ENCODE assay signal across 14 cellular contexts in the genomic region with DNA sequence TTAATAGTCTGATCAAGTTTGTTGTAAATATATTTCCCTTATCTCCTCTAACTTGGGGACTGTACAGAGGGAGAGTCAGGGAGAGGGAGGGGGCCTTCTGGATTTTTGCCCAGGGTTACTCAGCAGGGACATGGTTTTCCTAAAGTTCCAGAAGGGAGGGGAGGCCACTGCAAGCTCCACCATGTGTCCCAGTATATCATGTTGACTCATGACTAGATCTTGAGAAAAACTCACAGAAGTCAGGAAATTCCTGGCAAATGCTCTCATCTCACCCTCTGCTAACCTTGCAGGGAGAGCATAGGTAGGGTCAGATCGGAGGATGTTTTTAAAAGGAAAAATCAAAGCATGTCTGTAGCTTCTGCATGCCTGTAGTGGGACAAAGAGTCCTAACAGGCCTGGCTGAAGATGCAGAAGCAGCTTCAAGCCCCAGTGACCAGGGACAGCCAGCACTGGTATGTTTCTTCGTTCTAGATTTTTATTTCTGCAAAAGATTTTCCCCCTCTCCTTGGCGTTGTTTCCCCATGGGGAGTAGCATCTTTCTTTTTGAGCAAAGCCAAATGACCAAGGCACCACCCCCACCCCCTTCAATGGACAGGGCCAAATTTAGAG.
DNase-seq lines count a peak whose midpoint lies in the region; ATAC-seq, FAIRE-seq and TF ChIP-seq lines count a peak whose summit lies in the region.
"Had no signal": no experiment of that assay in that cellular context is flagged by ENCODE, and none has a peak within 500 bp of the region (broad histone marks: within the 10 kb centered on the region; RNA-seq: fewer than 3 reads in every experiment).

No MANE protein-coding gene starts in this region.

- ATAC-seq in A549, result peak; percentile 73 to 89; a peak in 5 of 6 replicates
- no peak for ATAC-seq in GM19328 (IDR thresholded peaks at IDR 0.05; ENCODE audit: unreplicated experiment)
- ATAC-seq: stimulated activated memory B cell treated with anti-CD40 and anti-IgM and Interleukin-4, amounts not matched to agents 10 μg/mL and 1 μg/mL and 100 μg/mL, for 72 hours had no signal

- in situ Hi-C loops in astrocyte of the cerebellum (cut with HindIII; ENCODE audit: low sequenced_read_pairs), result no loop called here

- H3K36me3 Mint-ChIP-seq in activated CD4-positive, alpha-beta T cell treated with anti-CD3 and anti-CD28 coated beads, Interleukin-2, amount 10 ng/mL, durations not matched to agents 24 days and 14 days (ENCODE audit: low read depth), result no peaks in the 10 kb centered on the region
- H3K36me3 Mint-ChIP-seq: neural progenitor cell; stimulated activated memory B cell treated with anti-CD40 and anti-IgM and Interleukin-4, amounts not matched to agents 10 μg/mL and 1 μg/mL and 100 μg/mL, for 72 hours had no signal

- H3K4me3 ChIP-seq in A549 (no peak overlapping the region), astrocyte of the cerebellum (ENCODE audit: low read depth, low read length) (no peak overlapping the region)
- H3K4me3 ChIP-seq: neural progenitor cell had no signal

- CTCF ChIA-PET in A549 (lab: Yijun Ruan, JAX), result interaction anchor here (0.6 to 1.2 kb wide), 5 partner anchors 9 to 232 kb away, joined by 3 to 4 read pairs (median 3); no protein-coding TSS in a partner anchor

- no peak overlapping the region for H3K27ac Mint-ChIP-seq in activated CD4-positive, alpha-beta T cell treated with anti-CD3 and anti-CD28 coated beads, Interleukin-2, amount 10 ng/mL, durations not matched to agents 24 days and 14 days
- H3K27ac Mint-ChIP-seq: immature natural killer cell; neural progenitor cell; stimulated activated memory B cell treated with anti-CD40 and anti-IgM and Interleukin-4, amounts not matched to agents 10 μg/mL and 1 μg/mL and 100 μg/mL, for 72 hours had no signal

- peaks cover 14% of the 10 kb centered on the region for H3K4me1 Mint-ChIP-seq in activated CD4-positive, alpha-beta T cell treated with anti-CD3 and anti-CD28 coated beads, Interleukin-2, amount 10 ng/mL, durations not matched to agents 24 days and 14 days
- H3K4me1 Mint-ChIP-seq: immature natural killer cell had no signal

- peak overlapping the region; percentile 50 for H3K4me2 ChIP-seq in A549
- H3K4me2 ChIP-seq: neural progenitor cell had no signal

- no peak for TF ChIP-seq POLR2A in A549 (IDR thresholded peaks at IDR 0.05; ENCODE audit: low read length)

- H3K27me3 Mint-ChIP-seq in activated CD4-positive, alpha-beta T cell treated with anti-CD3 and anti-CD28 coated beads, Interleukin-2, amount 10 ng/mL, durations not matched to agents 24 days and 14 days, result peaks cover 5% of the 10 kb centered on the region

- DNase-seq in A549 (ENCODE audit: low read depth in 1 of 2, low spot score in 1 of 2) (peak; percentile 8 to 60), HS-27A (ENCODE audit: low read depth) (peak; percentile 93), astrocyte of the cerebellum (ENCODE audit: low read depth) (peak; percentile 64), iris pigment epithelial cell (ENCODE audit: low read depth) (peak; percentile 92), NCI-H2227 (lab: John Stamatoyannopoulos, UW; ENCODE audit: unreplicated experiment) (no peak), NOMO-1 treated with dmso at 0.1 percent for 144 hours (lab: John Stamatoyannopoulos, UW; ENCODE audit: unreplicated experiment) (no peak)
- no peak for DNase-seq in activated CD4-positive, alpha-beta T cell treated with anti-CD3 and anti-CD28 coated beads, Interleukin-2, amount 10 ng/mL, durations not matched to agents 24 days and 14 days
- DNase-seq: activated CD4-positive, alpha-beta T cell treated with anti-CD3 and anti-CD28 coated beads for 48 hours; GOT3; immature natural killer cell; SIG-M5 had no signal

- no peak; a peak in 1 of 5 replicates for TF ChIP-seq RAD21 in A549 (conservative IDR thresholded peaks at IDR 0.05 in 1 of 2, IDR thresholded peaks at IDR 0.05 in 1 of 2)

- peaks cover 38% of the 10 kb centered on the region for H3K4me1 ChIP-seq in A549
- H3K4me1 ChIP-seq: neural progenitor cell had no signal

- no peak for FAIRE-seq in A549 (lab: Jason Lieb, UNC)

- POLR2A ChIA-PET in A549 (lab: Yijun Ruan, JAX), result no interaction called here

- WGBS in A549 (ENCODE audit: missing lambda C conversion rate), result 22% methylated on average over 3 of the region's 3 CpGs

- H3K4me3 Mint-ChIP-seq in activated CD4-positive, alpha-beta T cell treated with anti-CD3 and anti-CD28 coated beads, Interleukin-2, amount 10 ng/mL, durations not matched to agents 24 days and 14 days, result no peak overlapping the region
- H3K4me3 Mint-ChIP-seq: immature natural killer cell; neural progenitor cell; stimulated activated memory B cell treated with anti-CD40 and anti-IgM and Interleukin-4, amounts not matched to agents 10 μg/mL and 1 μg/mL and 100 μg/mL, for 72 hours had no signal

- peak overlapping the region; percentile 63 to 86 for H3K27ac ChIP-seq in A549
- H3K27ac ChIP-seq: neural progenitor cell had no signal

- H3K9me3 Mint-ChIP-seq in activated CD4-positive, alpha-beta T cell treated with anti-CD3 and anti-CD28 coated beads, Interleukin-2, amount 10 ng/mL, durations not matched to agents 24 days and 14 days, result peaks cover 4% of the 10 kb centered on the region
- H3K9me3 Mint-ChIP-seq: immature natural killer cell; stimulated activated memory B cell treated with anti-CD40 and anti-IgM and Interleukin-4, amounts not matched to agents 10 μg/mL and 1 μg/mL and 100 μg/mL, for 72 hours had no signal

- no peaks in the 10 kb centered on the region for H3K9me3 ChIP-seq in A549

- TF ChIP-seq CTCF in A549 (IDR thresholded peaks at IDR 0.05), result no peak
- TF ChIP-seq CTCF in astrocyte of the cerebellum (IDR thresholded peaks at IDR 0.05; ENCODE audit: low read depth, low read length, missing control alignments), result no peak

- peak in 1 of 2 experiments; percentile 41; a peak in 1 of 5 replicates for TF ChIP-seq EP300 in A549 (IDR thresholded peaks at IDR 0.05)

- intact Hi-C loops in activated CD4-positive, alpha-beta T cell treated with anti-CD3 and anti-CD28 coated beads, Interleukin-2, amount 10 ng/mL, durations not matched to agents 24 days and 14 days (cut with micrococcal nuclease), result no loop called here

TF ChIP-seq in A549, 52 proteins besides CTCF, POLR2A, EP300 and RAD21:
- TF ChIP-seq JUN (IDR thresholded peaks at IDR 0.05), result peak in 1 of 2 experiments; percentile 23; a peak in 1 of 5 replicates
- no peak for TF ChIP-seq ZC3H11A (IDR thresholded peaks at IDR 0.05)
- TF ChIP-seq JUNB (IDR thresholded peaks at IDR 0.05), result peak; percentile 42; the same call in 1 of the 2 replicates
- TF ChIP-seq, protein P1, sequence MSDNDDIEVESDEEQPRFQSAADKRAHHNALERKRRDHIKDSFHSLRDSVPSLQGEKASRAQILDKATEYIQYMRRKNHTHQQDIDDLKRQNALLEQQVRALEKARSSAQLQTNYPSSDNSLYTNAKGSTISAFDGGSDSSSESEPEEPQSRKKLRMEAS (IDR thresholded peaks at IDR 0.05), result peak; percentile 45

Comparison
In these comparisons a context has a peak if more than half of its experiments do, and no peak if none do; other contexts are left out.
1. DNase-seq: peak in A549 (2 of 2), HS-27A (single experiment), astrocyte of the cerebellum (single experiment) and iris pigment epithelial cell (single experiment); none in NCI-H2227 (single experiment), activated CD4-positive, alpha-beta T cell treated with anti-CD3 and anti-CD28 coated beads, Interleukin-2, amount 10 ng/mL, durations not matched to agents 24 days and 14 days (single experiment) and NOMO-1 treated with dmso at 0.1 percent for 144 hours (single experiment).